Comparison of ENCODE assay signal across 9 cellular contexts in the genomic region with DNA sequence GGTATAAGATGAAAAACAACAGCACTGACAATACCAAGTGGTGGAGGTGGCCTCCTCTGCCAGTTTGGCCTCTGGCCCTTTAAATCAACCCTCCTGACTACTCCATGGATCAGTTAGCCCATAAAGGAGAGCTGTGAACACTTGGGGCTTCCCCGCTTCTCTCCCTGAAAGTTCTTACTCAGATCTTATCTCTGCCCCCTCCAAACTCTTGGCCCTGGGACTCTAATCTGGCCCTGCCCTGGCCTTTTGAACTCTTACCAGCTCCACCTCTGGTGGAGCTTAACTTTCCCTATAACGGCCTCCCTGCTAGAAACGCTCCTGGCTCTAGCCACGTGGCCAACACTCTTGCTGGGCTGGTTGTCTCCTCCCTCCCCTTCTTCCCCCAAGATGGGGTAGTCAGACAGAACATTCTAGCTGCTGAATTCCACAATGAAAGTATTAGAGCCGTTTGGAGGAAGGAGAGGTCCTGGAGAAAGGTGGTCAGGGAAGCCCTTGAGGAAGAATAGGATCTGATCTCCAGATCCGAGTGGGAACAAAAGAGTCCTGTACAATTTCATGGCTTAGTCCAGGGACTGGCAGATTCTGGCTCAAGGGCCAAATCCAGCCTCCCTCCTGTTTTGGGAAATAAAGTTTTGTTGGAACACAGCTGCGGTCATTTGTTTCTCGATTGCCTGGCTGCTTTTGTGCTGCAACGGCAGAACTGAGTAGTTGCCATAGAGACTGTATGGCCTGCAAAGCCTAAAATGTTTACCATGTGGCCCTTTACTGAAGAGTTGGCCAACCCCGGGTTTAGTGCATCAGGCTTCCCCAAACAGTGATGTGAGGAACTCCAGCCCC. TPM values are rescaled to one million over a fixed set of nuclear protein-coding genes. Genes with fewer than 3 reads are reported as not detected.
DNase-seq lines count a peak whose midpoint lies in the region; ATAC-seq, FAIRE-seq and TF ChIP-seq lines count a peak whose summit lies in the region.
"Had no signal": no experiment of that assay in that cellular context is flagged by ENCODE, and none has a peak within 500 bp of the region (broad histone marks: within the 10 kb centered on the region; RNA-seq: fewer than 3 reads in every experiment).

No MANE protein-coding gene starts in this region.

- intact Hi-C loops in kidney (cut with DNase I) = no loop called here

- TF ChIP-seq CTCF in kidney (IDR thresholded peaks at IDR 0.05; ENCODE audit: borderline replicate concordance, extremely low read depth, insufficient read depth) = no peak
- no peak for TF ChIP-seq CTCF in HFFc6 (IDR thresholded peaks at IDR 0.05)
- no peak for TF ChIP-seq CTCF in RWPE1 (conservative IDR thresholded peaks at IDR 0.05; ENCODE audit: low read depth)

- no peak overlapping the region for H3K4me3 ChIP-seq in kidney (ENCODE audit: low read length in 2 of 2)

- no peaks in the 10 kb centered on the region for H3K9me3 Mint-ChIP-seq in HFFc6
- H3K9me3 Mint-ChIP-seq: central memory CD8-positive, alpha-beta T cell had no signal

- H3K27ac Mint-ChIP-seq in HFFc6 = no peak overlapping the region

- DNase-seq in Caki2 (ENCODE audit: low read depth) = peak; percentile 52
- peak; percentile 21 for DNase-seq in HK-2 (ENCODE audit: unreplicated experiment)
- no peak for DNase-seq in kidney
- no peak for DNase-seq in HFFc6
- no peak for DNase-seq in RWPE1 (ENCODE audit: low spot score)

- no peaks in the 10 kb centered on the region for H3K9me3 ChIP-seq in kidney (ENCODE audit: control insufficient read depth in 1 of 2, low read length in 2 of 2)

- FAIRE-seq in kidney (lab: Jason Lieb, UNC) = no peak

- H3K4me1 ChIP-seq in kidney (ENCODE audit: control insufficient read depth in 1 of 2, insufficient read depth in 1 of 2, low read depth in 1 of 2, low read length in 2 of 2) = peaks cover 42 to 44% of the 10 kb centered on the region in 2 donors

- H3K9ac ChIP-seq in kidney (ENCODE audit: low read length in 2 of 2) = peak overlapping the region in 1 of 2 donors; percentile 52

- peaks cover 6% of the 10 kb centered on the region; the same call in 1 of the 2 replicates for H3K4me1 Mint-ChIP-seq in HFFc6 (ENCODE audit: low read depth)
- H3K4me1 Mint-ChIP-seq: central memory CD8-positive, alpha-beta T cell had no signal

- H3K27ac ChIP-seq in kidney (ENCODE audit: low read depth in 2 of 2, low read length in 2 of 2) (peak overlapping the region; percentile 74 to 79), RWPE1 (no peak overlapping the region)

- H3K27me3 Mint-ChIP-seq in HFFc6 (ENCODE audit: insufficient read depth) = peaks cover 38% of the 10 kb centered on the region
- H3K27me3 Mint-ChIP-seq: central memory CD8-positive, alpha-beta T cell had no signal

- no peaks in the 10 kb centered on the region for H3K36me3 ChIP-seq in kidney (ENCODE audit: control insufficient read depth in 1 of 2, insufficient read depth in 2 of 2, low read length in 2 of 2)

- POLR2A ChIA-PET in RWPE1 (lab: Yijun Ruan, JAX; ENCODE audit: low non-redundant PET) = no interaction called here

- CTCF ChIA-PET in RWPE1 (lab: Yijun Ruan, JAX) = no interaction called here

- H3K36me3 Mint-ChIP-seq in HFFc6 (ENCODE audit: low read depth) = no peaks in the 10 kb centered on the region

- ATAC-seq in GM19023 (IDR thresholded peaks at IDR 0.05; ENCODE audit: unreplicated experiment) (peak; percentile 56), GM21367 (IDR thresholded peaks at IDR 0.05; ENCODE audit: unreplicated experiment) (no peak), GM19452 (IDR thresholded peaks at IDR 0.05; ENCODE audit: unreplicated experiment) (no peak)

- in situ Hi-C loops in Caki2 (cut with HindIII; ENCODE audit: low pct_unique_long_range_greater_than_20kb, low sequenced_read_pairs) = no loop called here

- H3K4me3 Mint-ChIP-seq in HFFc6 = no peak overlapping the region
- H3K4me3 Mint-ChIP-seq: central memory CD8-positive, alpha-beta T cell had no signal

RNA-seq across cellular contexts. Expression of a gene that starts 9.4 kb away (rescaled TPM):
- total RNA-seq in Caki2 (2014; rRNA removed; shearing (Covaris generic); ENCODE audit: low replicate concordance) = not detected in 2 replicates
- total RNA-seq in kidney = 841 TPM
- polyA plus RNA-seq in kidney (ENCODE audit: insufficient read depth, low read depth, low replicate concordance) = 187 TPM
- total RNA-seq in HFFc6 (2021; fragmentation: NEBNext Ultra II Directional; extraction: Animal tissue kit (Norgen Biotek cat#: 25700)) = under 1 TPM in 2 of 6 experiments, not detected in 4; 0.14 to 0.26 TPM

RNA-seq across cellular contexts. Expression of a gene that starts 14.6 kb away (rescaled TPM):
- 0.14 TPM in 1 of 2 replicates, not detected in the other for total RNA-seq in Caki2 (2014; rRNA removed; shearing (Covaris generic); ENCODE audit: low replicate concordance)
- 1.8 TPM for total RNA-seq in kidney
- 34.6 TPM for polyA plus RNA-seq in kidney (ENCODE audit: insufficient read depth, low read depth, low replicate concordance)
- total RNA-seq in HFFc6 (2021; fragmentation: NEBNext Ultra II Directional; extraction: Animal tissue kit (Norgen Biotek cat#: 25700)) = not detected

RNA-seq across cellular contexts. Expression of a gene that starts 34.0 kb away (rescaled TPM):
- total RNA-seq in Caki2 (2014; rRNA removed; shearing (Covaris generic); ENCODE audit: low replicate concordance) = not detected in 2 replicates
- 16.7 TPM for total RNA-seq in kidney
- 1.3 TPM for polyA plus RNA-seq in kidney (ENCODE audit: insufficient read depth, low read depth, low replicate concordance)
- 1 to 10 TPM in 2 of 6 experiments, under 1 TPM in 4; 0.28 to 1.3 (median 0.67) TPM for total RNA-seq in HFFc6 (2021; fragmentation: NEBNext Ultra II Directional; extraction: Animal tissue kit (Norgen Biotek cat#: 25700))

RNA-seq across cellular contexts. Expression of a gene that starts 58.5 kb away (rescaled TPM):
- not detected in 2 replicates for total RNA-seq in Caki2 (2014; rRNA removed; shearing (Covaris generic); ENCODE audit: low replicate concordance)
- not detected for total RNA-seq in kidney
- not detected for polyA plus RNA-seq in kidney (ENCODE audit: insufficient read depth, low read depth, low replicate concordance)
- total RNA-seq in HFFc6 (2021; fragmentation: NEBNext Ultra II Directional; extraction: Animal tissue kit (Norgen Biotek cat#: 25700)) = under 1 TPM in 1 of 6 experiments, not detected in 5; 0.24 TPM

Comparison
In these comparisons a context has a peak if more than half of its experiments do, and no peak if none do; other contexts are left out.
1. DNase-seq: peak in Caki2 (single experiment) and HK-2 (single experiment); none in kidney (single experiment), HFFc6 (single experiment) and RWPE1 (single experiment).
2. RNA of a gene that starts 9.4 kb away (total RNA-seq): 841 TPM in kidney (single experiment); not detected in Caki2 and 0.14 to 0.26 TPM in HFFc6; every median in the first group is over 100 times any median in the second.